In the genomic region with DNA sequence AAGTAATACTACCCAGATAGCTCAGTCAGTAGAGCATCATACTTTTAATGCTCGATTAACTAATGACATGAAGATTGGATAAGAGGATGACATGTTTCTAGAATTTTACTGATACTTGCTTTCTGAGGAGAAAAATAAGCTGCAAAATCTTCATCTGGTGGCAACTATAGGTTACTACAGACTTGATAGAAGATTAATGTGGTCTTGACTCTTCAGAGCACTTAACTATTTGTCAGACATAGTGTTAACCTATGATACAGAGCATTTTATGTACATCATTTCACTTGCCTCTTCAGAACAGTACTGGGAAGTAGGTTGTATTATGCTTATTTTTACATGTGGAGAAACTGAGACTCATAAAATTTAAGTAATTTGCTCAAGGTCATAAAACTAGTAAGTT, we compare ENCODE assay signal across 2 cellular contexts.
TF ChIP-seq lines count a peak whose summit lies in the region.

No MANE protein-coding gene starts in this region.

TF ChIP-seq in SK-N-SH treated with all-trans-retinoic acid at 6 μM for 48 hours, 23 proteins besides CTCF, POLR2A, EP300 and RAD21 (continued from another document):
- TF ChIP-seq BACH2 (CRISPR knock-in tag; IDR thresholded peaks at IDR 0.05; ENCODE audit: borderline replicate concordance) = no peak
- TF ChIP-seq ZNF565 (CRISPR knock-in tag; conservative IDR thresholded peaks at IDR 0.05; ENCODE audit: low read depth) = no peak
- no peak for TF ChIP-seq ZC3H10 (CRISPR knock-in tag; IDR thresholded peaks at IDR 0.05)
- TF ChIP-seq ZNF8 (CRISPR knock-in tag; IDR thresholded peaks at IDR 0.05) = no peak
- TF ChIP-seq ZFP30 (CRISPR knock-in tag; IDR thresholded peaks at IDR 0.05) = no peak
- TF ChIP-seq SNAI2 (CRISPR knock-in tag; IDR thresholded peaks at IDR 0.05) = no peak
- no peak for TF ChIP-seq ESRRG (CRISPR knock-in tag; IDR thresholded peaks at IDR 0.05)
- TF ChIP-seq TOX (CRISPR knock-in tag; IDR thresholded peaks at IDR 0.05; ENCODE audit: borderline replicate concordance) = no peak
- TF ChIP-seq OSR1 (CRISPR knock-in tag; IDR thresholded peaks at IDR 0.05) = no peak
- TF ChIP-seq, protein P1, sequence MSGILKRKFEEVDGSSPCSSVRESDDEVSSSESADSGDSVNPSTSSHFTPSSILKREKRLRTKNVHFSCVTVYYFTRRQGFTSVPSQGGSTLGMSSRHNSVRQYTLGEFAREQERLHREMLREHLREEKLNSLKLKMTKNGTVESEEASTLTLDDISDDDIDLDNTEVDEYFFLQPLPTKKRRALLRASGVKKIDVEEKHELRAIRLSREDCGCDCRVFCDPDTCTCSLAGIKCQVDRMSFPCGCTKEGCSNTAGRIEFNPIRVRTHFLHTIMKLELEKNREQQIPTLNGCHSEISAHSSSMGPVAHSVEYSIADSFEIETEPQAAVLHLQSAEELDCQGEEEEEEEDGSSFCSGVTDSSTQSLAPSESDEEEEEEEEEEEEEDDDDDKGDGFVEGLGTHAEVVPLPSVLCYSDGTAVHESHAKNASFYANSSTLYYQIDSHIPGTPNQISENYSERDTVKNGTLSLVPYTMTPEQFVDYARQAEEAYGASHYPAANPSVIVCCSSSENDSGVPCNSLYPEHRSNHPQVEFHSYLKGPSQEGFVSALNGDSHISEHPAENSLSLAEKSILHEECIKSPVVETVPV (CRISPR knock-in tag; IDR thresholded peaks at IDR 0.05) = no peak
TF ChIP-seq in SK-N-SH treated with all-trans-retinoic acid at 6 μM for 48 hours: peak in this region for 0.

TF ChIP-seq in SK-N-SH, 30 proteins besides CTCF, POLR2A, EP300 and RAD21 (continued from another document):
- TF ChIP-seq MEF2A (IDR thresholded peaks at IDR 0.05; ENCODE audit: borderline replicate concordance, low read depth) (no peak), TCF12 (IDR thresholded peaks at IDR 0.05) (no peak)
- TF ChIP-seq, protein P2, sequence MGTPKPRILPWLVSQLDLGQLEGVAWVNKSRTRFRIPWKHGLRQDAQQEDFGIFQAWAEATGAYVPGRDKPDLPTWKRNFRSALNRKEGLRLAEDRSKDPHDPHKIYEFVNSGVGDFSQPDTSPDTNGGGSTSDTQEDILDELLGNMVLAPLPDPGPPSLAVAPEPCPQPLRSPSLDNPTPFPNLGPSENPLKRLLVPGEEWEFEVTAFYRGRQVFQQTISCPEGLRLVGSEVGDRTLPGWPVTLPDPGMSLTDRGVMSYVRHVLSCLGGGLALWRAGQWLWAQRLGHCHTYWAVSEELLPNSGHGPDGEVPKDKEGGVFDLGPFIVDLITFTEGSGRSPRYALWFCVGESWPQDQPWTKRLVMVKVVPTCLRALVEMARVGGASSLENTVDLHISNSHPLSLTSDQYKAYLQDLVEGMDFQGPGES (IDR thresholded peaks at IDR 0.05; ENCODE audit: low read depth, low read length) = no peak
